Comparison of ENCODE assay signal across 7 cellular contexts in genomic region chr2:113626616-113627330, GRCh38. TPM values are rescaled to one million over a fixed set of nuclear protein-coding genes. Genes with fewer than 3 reads are reported as not detected.
DNase-seq lines count a peak whose midpoint lies in the region; ATAC-seq, FAIRE-seq and TF ChIP-seq lines count a peak whose summit lies in the region.
"Not testable (repeated sequence)": the region's sequence is repeated elsewhere in the genome, so short reads cannot be mapped to it uniquely, and the experiment has no call there.

RABL2A (plus strand) TSS chr2:113627266; CDS start chr2:113628607, 1,341 bp downstream.

- H3K27me3 ChIP-seq in H1 (replicated peaks in 1 of 4; ENCODE audit: control insufficient read depth in 3 of 4, extremely low read depth in 1 of 4, insufficient read depth in 3 of 4, low read length in 3 of 4); liver (ENCODE audit: control insufficient read depth in 4 of 4, insufficient read depth in 4 of 4, low read length in 3 of 4); spleen (replicated peaks in 1 of 7): not testable (repeated sequence)

- ATAC-seq in GM18517 (IDR thresholded peaks at IDR 0.05; ENCODE audit: unreplicated experiment) (peak; percentile 94), HG02852 (IDR thresholded peaks at IDR 0.05; ENCODE audit: unreplicated experiment) (peak; percentile 95)

- H4K5ac ChIP-seq in H1 (ENCODE audit: insufficient read length, low read depth, low read length) = not testable (repeated sequence)

- not testable (repeated sequence) for H3K23ac ChIP-seq in H1 (ENCODE audit: insufficient read length)

- not testable (repeated sequence) for TF ChIP-seq POLR2A in H1 (IDR thresholded peaks at IDR 0.05; ENCODE audit: control extremely low read depth in 1 of 2, low read depth in 2 of 2, low read length in 2 of 2); spleen (IDR thresholded peaks at IDR 0.05)

- H2BK12ac ChIP-seq in H1 (ENCODE audit: low read depth, low read length) = not testable (repeated sequence)

- not testable (repeated sequence) for H3K4ac ChIP-seq in H1 (replicated peaks; ENCODE audit: insufficient read length, low read depth, low read length)

- H2BK5ac ChIP-seq in H1 (ENCODE audit: low read depth, low read length) = not testable (repeated sequence)

- H3K9me3 ChIP-seq in H1 (ENCODE audit: insufficient read depth in 2 of 2, low read depth in 1 of 2, low read length in 1 of 2); liver (ENCODE audit: control insufficient read depth in 4 of 4, low read length in 3 of 4); spleen: not testable (repeated sequence)

- not testable (repeated sequence) for TF ChIP-seq RAD21 in H1 (IDR thresholded peaks at IDR 0.05 in 1 of 2, conservative IDR thresholded peaks at IDR 0.05 in 1 of 2; ENCODE audit: low read depth in 2 of 2, low read length in 2 of 2); liver (IDR thresholded peaks at IDR 0.05)

- H3K79me2 ChIP-seq in H1 (ENCODE audit: control insufficient read depth in 1 of 2, insufficient read depth in 2 of 2, low read length in 2 of 2) = not testable (repeated sequence)

- not testable (repeated sequence) for H3K14ac ChIP-seq in H1 (ENCODE audit: insufficient read length)

- H3K36me3 ChIP-seq in H1 (ENCODE audit: control insufficient read depth in 2 of 4, insufficient read depth in 4 of 4, low read length in 3 of 4); liver (ENCODE audit: control insufficient read depth in 4 of 4, insufficient read depth in 3 of 4, low read depth in 1 of 4, low read length in 3 of 4): not testable (repeated sequence)
- H3K36me3 ChIP-seq in spleen = peaks cover 0 to 23% (median 3%) of the 10 kb centered on the region in 6 donors

- CTCF ChIA-PET in H1 (lab: Charles Lee; ENCODE audit: partially characterized antibody) = not testable (repeated sequence)

- not testable (repeated sequence) for H2AK5ac ChIP-seq in H1 (ENCODE audit: low read depth, low read length)

- not testable (repeated sequence) for H3K4me1 ChIP-seq in H1 (replicated peaks in 1 of 4; ENCODE audit: control insufficient read depth in 3 of 4, insufficient read depth in 4 of 4, low read length in 3 of 4); liver (ENCODE audit: control insufficient read depth in 4 of 4, insufficient read depth in 4 of 4, low read length in 3 of 4)
- H3K4me1 ChIP-seq in spleen = peaks cover 0 to 13% (median 3%) of the 10 kb centered on the region in 6 donors

- not testable (repeated sequence) for H3K18ac ChIP-seq in H1 (ENCODE audit: extremely low read depth, low read length)

- not testable (repeated sequence) for H2BK20ac ChIP-seq in H1 (ENCODE audit: low read length)

- H4K8ac ChIP-seq in H1 (ENCODE audit: extremely low read depth, insufficient read depth, low read length) = not testable (repeated sequence)

- not testable (repeated sequence) for TF ChIP-seq EP300 in H1 (IDR thresholded peaks at IDR 0.05; ENCODE audit: borderline replicate concordance in 1 of 2, low read depth in 2 of 2, low read length in 2 of 2)

- intact Hi-C loops in spleen (cut with DNase I; ENCODE audit: low total_unique reads) = not testable (repeated sequence)

- H3K79me1 ChIP-seq in H1 (ENCODE audit: low read depth, low read length) = not testable (repeated sequence)

- not testable (repeated sequence) for H3K23me2 ChIP-seq in H1 (ENCODE audit: low read depth, low read length)

- peak within 1 kb of the TSS; percentile 57 to 75 for H3K4me2 ChIP-seq in H1 (ENCODE audit: insufficient read depth in 1 of 2, low read depth in 2 of 2, low read length in 2 of 2)

- H2BK120ac ChIP-seq in H1 (replicated peaks; ENCODE audit: low read depth, low read length) = not testable (repeated sequence)

- H2BK15ac ChIP-seq in H1 (ENCODE audit: low read length) = not testable (repeated sequence)

- peak; percentile 64 for DNase-seq in NCI-H226
- DNase-seq in activated CD8-positive, alpha-beta memory T cell treated with anti-CD3 and anti-CD28 coated beads, Interleukin-2, amount 50 U/mL, for 48 hours = peak; percentile 93
- DNase-seq in H1 (ENCODE audit: low read depth in 1 of 2, low spot score in 2 of 2) = peak in 1 of 2 experiments; percentile 87
- DNase-seq in spleen = peak; percentile 97

- POLR2A ChIA-PET in H1 (lab: Charles Lee; ENCODE audit: partially characterized antibody) = not testable (repeated sequence)

- peak within 1 kb of the TSS in 1 of 4 experiments; percentile 59; a peak in 2 of 7 replicates for H3K9ac ChIP-seq in H1 (replicated peaks in 1 of 4; ENCODE audit: extremely low read depth in 1 of 4, low read depth in 3 of 4, low read length in 3 of 4)
- not testable (repeated sequence) for H3K9ac ChIP-seq in liver (ENCODE audit: low read depth in 1 of 2, low read length in 2 of 2)

- not testable (repeated sequence) for H4K20me1 ChIP-seq in H1 (replicated peaks in 1 of 2; ENCODE audit: control insufficient read depth in 1 of 2, insufficient read depth in 2 of 2, low read length in 2 of 2)

- not testable (repeated sequence) for H3K56ac ChIP-seq in H1 (replicated peaks; ENCODE audit: insufficient read length, low read depth, low read length)

- WGBS in H1 (ENCODE audit: extremely low coverage in 1 of 2, insufficient coverage in 1 of 2, insufficient read length in 1 of 2, insufficient replicate concordance in 2 of 2, low coverage in 1 of 2, low lambda C conversion rate in 2 of 2, missing lambda C conversion rate in 1 of 2), 2 experiments = 2% methylated on average over 9 of the region's 51 CpGs; no CpG with 5 or more reads in 1 of the 2 experiments
- WGBS in liver = under 1% methylated on average over 41 of the region's 51 CpGs
- WGBS in spleen, 5 donors = 0% methylated on average over 8 to 39 of the region's 51 CpGs

- not testable (repeated sequence) for H3K27ac ChIP-seq in H1 (ENCODE audit: low read depth, low read length); liver (ENCODE audit: low read depth in 1 of 2, low read length in 2 of 2)
- H3K27ac ChIP-seq in spleen = peak within 1 kb of the TSS in 6 of 8 donors; percentile 69 to 79 (median 76)

- not testable (repeated sequence) for FAIRE-seq in H1 (lab: Jason Lieb, UNC)

- H3K4me3 ChIP-seq in H1 (ENCODE audit: extremely low read depth in 1 of 4, insufficient read depth in 2 of 4, low read depth in 3 of 4, low read length in 4 of 4) (peak within 1 kb of the TSS; percentile 40 to 55 (median 44)), liver (ENCODE audit: low read depth in 1 of 3, low read length in 3 of 3) (peak within 1 kb of the TSS in 2 of 3 donors; percentile 48 to 51), spleen (peak within 1 kb of the TSS; percentile 37 to 66 (median 48))

- not testable (repeated sequence) for TF ChIP-seq CTCF in H1 (IDR thresholded peaks at IDR 0.05; ENCODE audit: control extremely low read depth in 1 of 3, insufficient read depth in 1 of 3, low read depth in 1 of 3, low read length in 3 of 3); liver (IDR thresholded peaks at IDR 0.05; ENCODE audit: low read depth, low read length, missing input control)
- peak in 4 of 11 experiments; percentile 14 to 40 (median 17) for TF ChIP-seq CTCF in spleen (IDR thresholded peaks at IDR 0.05 in 8 of 11, conservative IDR thresholded peaks at IDR 0.05 in 3 of 11)

- H4K91ac ChIP-seq in H1 (replicated peaks; ENCODE audit: insufficient read length, low read length) = not testable (repeated sequence)

- not testable (repeated sequence) for H2AFZ ChIP-seq in H1 (ENCODE audit: low read length)

TF ChIP-seq in H1, 55 proteins besides CTCF, POLR2A, EP300 and RAD21:
- TF ChIP-seq SP4 (IDR thresholded peaks at IDR 0.05; ENCODE audit: low read length) = peak; percentile 87
- peak; percentile 52 to 75; a peak in 2 of 4 replicates for TF ChIP-seq SIN3A (conservative IDR thresholded peaks at IDR 0.05 in 1 of 2, IDR thresholded peaks at IDR 0.05 in 1 of 2; ENCODE audit: low read depth in 1 of 2, low read length in 2 of 2)
- 0 out of 2 replicates have a peak, but pooled peaks have one; percentile 14 for TF ChIP-seq MAX (IDR thresholded peaks at IDR 0.05)

RNA-seq across cellular contexts. Expression of gene RABL2A, which starts in this region (rescaled TPM):
- 6.9 and 8.1 TPM in 2 replicates for total RNA-seq in H1 (2021; fragmentation: NEBNext Ultra II Directional; extraction: Animal tissue kit (Norgen Biotek cat#: 25700))
- 9.8 and 10.9 TPM in 2 replicates for polyA plus RNA-seq in H1 (2011; rRNA removed)
- 9.5 TPM for polyA plus RNA-seq in H1 (2011; cell fraction: cytosol; rRNA removed)
- 21.0 TPM for polyA plus RNA-seq in H1 (2011; cell fraction: nucleus; rRNA removed)
- polyA plus RNA-seq in H1 (2012, experiment 1 of 2) = 8.1 to 13.6 TPM (median 8.5 TPM) in 4 replicates
- 4.9 TPM for polyA plus RNA-seq in H1 (2012, experiment 2 of 2)
- polyA plus RNA-seq in H1 (2013, experiment 1 of 2) = 5.3 TPM
- 4.4 TPM for polyA plus RNA-seq in H1 (2013, experiment 2 of 2)
- polyA minus RNA-seq in H1 (2011; rRNA and poly(A)+ RNA removed) = 12.3 and 14.8 TPM in 2 replicates
- 6.3 TPM for polyA minus RNA-seq in H1 (2011; cell fraction: cytosol; rRNA and poly(A)+ RNA removed)
- polyA minus RNA-seq in H1 (2011; cell fraction: nucleus; rRNA and poly(A)+ RNA removed) = 13.0 TPM
- total RNA-seq in liver = 1 to 10 TPM; 1.1 to 6.2 TPM
- 1 to 10 TPM; 3.9 to 4.2 TPM for polyA plus RNA-seq in liver
- total RNA-seq in spleen = 10 to 100 TPM; 12.1 to 29.5 (median 17.8) TPM
- polyA plus RNA-seq in spleen = 10 to 100 TPM; 10.5 to 13.9 (median 10.9) TPM
